Comparison of ENCODE assay signal across 29 cellular contexts in genomic region chr10:126157127-126157526, GRCh38.
DNase-seq lines count a peak whose midpoint lies in the region; ATAC-seq and TF ChIP-seq lines count a peak whose summit lies in the region.
"Had no signal": no experiment of that assay in that cellular context is flagged by ENCODE, and none has a peak within 500 bp of the region (broad histone marks: within the 10 kb centered on the region; RNA-seq: fewer than 3 reads in every experiment).

No MANE protein-coding gene starts in this region.

- H3K27me3 Mint-ChIP-seq in WTC11 (ENCODE audit: low read depth) (peaks cover 3% of the 10 kb centered on the region), neural progenitor cell (ENCODE audit: insufficient read depth, low read depth) (peaks cover 11% of the 10 kb centered on the region)

- H3K9me3 Mint-ChIP-seq in WTC11 (no peaks in the 10 kb centered on the region), neural progenitor cell (no peaks in the 10 kb centered on the region)
- H3K9me3 Mint-ChIP-seq: CD8-positive, alpha-beta T cell had no signal

- H3K36me3 ChIP-seq in DND-41 (ENCODE audit: insufficient read depth, low read length) (no peaks in the 10 kb centered on the region), hepatocyte (replicated peaks; ENCODE audit: insufficient read depth, low read depth) (no peaks in the 10 kb centered on the region), neural progenitor cell (no peaks in the 10 kb centered on the region)
- H3K36me3 ChIP-seq: SJSA1 had no signal

- H3K27ac Mint-ChIP-seq in WTC11, result no peak overlapping the region
- H3K27ac Mint-ChIP-seq in neural progenitor cell, result peak overlapping the region; percentile 68
- H3K27ac Mint-ChIP-seq: B cell; CD8-positive, alpha-beta T cell had no signal

- H3K4me3 ChIP-seq in DND-41 (ENCODE audit: low read depth in 1 of 2, low read length in 2 of 2) (no peak overlapping the region), hepatocyte (no peak overlapping the region), neural progenitor cell (no peak overlapping the region)
- H3K4me3 ChIP-seq: K562, SJSA1 had no signal

- H3K4me1 Mint-ChIP-seq in WTC11 (peaks cover 71% of the 10 kb centered on the region), neural progenitor cell (peaks cover 55% of the 10 kb centered on the region)

- WGBS in hepatocyte (ENCODE audit: low lambda C conversion rate, missing lambda C conversion rate), result 74% methylated on average over 4 of the region's 4 CpGs

- H3K9me3 ChIP-seq in DND-41 (ENCODE audit: insufficient read depth, low read length, severe bottlenecking), result peaks cover 2% of the 10 kb centered on the region
- H3K9me3 ChIP-seq in hepatocyte (ENCODE audit: low read depth), result no peaks in the 10 kb centered on the region
- no peaks in the 10 kb centered on the region for H3K9me3 ChIP-seq in neural progenitor cell (ENCODE audit: low read depth)
- H3K9me3 ChIP-seq: Caco-2, SJSA1 had no signal

- POLR2A ChIA-PET in WTC11 (lab: Charles Lee), result no interaction called here

- no peak overlapping the region for H3K4me2 ChIP-seq in DND-41 (ENCODE audit: insufficient read depth, low read length)
- no peak overlapping the region for H3K4me2 ChIP-seq in hepatocyte
- H3K4me2 ChIP-seq in neural progenitor cell, result no peak overlapping the region

- H3K27me3 ChIP-seq in DND-41 (ENCODE audit: insufficient read depth, low read length, poor library complexity) (no peaks in the 10 kb centered on the region), hepatocyte (no peaks in the 10 kb centered on the region), neural progenitor cell (no peaks in the 10 kb centered on the region)

- H3K27ac ChIP-seq in DND-41 (ENCODE audit: low read length) (peak overlapping the region; percentile 75), hepatocyte (no peak overlapping the region), neural progenitor cell (no peak overlapping the region)
- H3K27ac ChIP-seq: 22Rv1, C4-2B, SJSA1 had no signal

- peaks cover 46% of the 10 kb centered on the region for H3F3A ChIP-seq in neural progenitor cell (ENCODE audit: low read depth)

- H3K9ac ChIP-seq in DND-41 (ENCODE audit: low read depth, low read length) (no peak overlapping the region), neural progenitor cell (no peak overlapping the region)

- DNase-seq in DND-41 (no peak), WTC11 (ENCODE audit: low spot score) (no peak), hepatocyte (ENCODE audit: low spot score) (peak; percentile 22), neural progenitor cell (ENCODE audit: low spot score) (no peak), NCI-H2227 (lab: John Stamatoyannopoulos, UW; ENCODE audit: unreplicated experiment) (no peak), NCI-H187 (lab: John Stamatoyannopoulos, UW) (no peak)
- no peak for DNase-seq in activated CD4-positive, alpha-beta T cell treated with anti-CD3 and anti-CD28 coated beads for 4 hours
- DNase-seq: Caco-2; CD8-positive, alpha-beta T cell; DMS 273 treated with DMSO at 0.1 percent for 48 hours; DMS79; GF-D8; MV-4-11; NCI-H1105 treated with DMSO at 0.1 percent for 48 hours; NCI-H146; NCI-H2029 treated with DMSO at 0.1 percent for 48 hours; NCI-H226; NCI-H510A; NCI-H69; Right ventricle myocardium superior; RPMI8226 had no signal

- H3K36me3 Mint-ChIP-seq in WTC11 (no peaks in the 10 kb centered on the region), neural progenitor cell (no peaks in the 10 kb centered on the region)
- H3K36me3 Mint-ChIP-seq: CD8-positive, alpha-beta T cell had no signal

- no peak for TF ChIP-seq CTCF in DND-41 (IDR thresholded peaks at IDR 0.05; ENCODE audit: borderline replicate concordance, extremely low read depth, low read length, poor library complexity, severe bottlenecking)
- no peak for TF ChIP-seq CTCF in WTC11 (IDR thresholded peaks at IDR 0.05)
- TF ChIP-seq CTCF in hepatocyte (IDR thresholded peaks at IDR 0.05; ENCODE audit: poor library complexity), result no peak
- no peak for TF ChIP-seq CTCF in neural progenitor cell (IDR thresholded peaks at IDR 0.05)

- H3K4me3 Mint-ChIP-seq in WTC11 (no peak overlapping the region), neural progenitor cell (no peak overlapping the region)
- H3K4me3 Mint-ChIP-seq: B cell; CD8-positive, alpha-beta T cell had no signal

- no peaks in the 10 kb centered on the region for H3K9me2 ChIP-seq in hepatocyte (replicated peaks; ENCODE audit: insufficient read depth)

- no peak for ATAC-seq in DND-41 (ENCODE audit: insufficient read depth, low read depth)
- peak; percentile 41 for ATAC-seq in WTC11
- no peak for ATAC-seq in HG03354 (IDR thresholded peaks at IDR 0.05; ENCODE audit: poor library complexity, severe bottlenecking, unreplicated experiment)
- ATAC-seq: CD8-positive, alpha-beta T cell; HCT116; HepG2; K562 had no signal

- CTCF ChIA-PET in WTC11 (lab: Charles Lee), result interaction anchor here (0.7 to 0.8 kb wide), 2 partner anchors 9 to 442 kb away, joined by 3 to 6 read pairs; no protein-coding TSS in a partner anchor

- H3K4me1 ChIP-seq in DND-41 (ENCODE audit: insufficient read depth, low read length) (peaks cover 23% of the 10 kb centered on the region), hepatocyte (ENCODE audit: insufficient read depth) (peaks cover 12% of the 10 kb centered on the region), neural progenitor cell (peaks cover 52% of the 10 kb centered on the region)
- H3K4me1 ChIP-seq: Caco-2, SJSA1 had no signal

- no peaks in the 10 kb centered on the region for H4K20me1 ChIP-seq in DND-41 (ENCODE audit: insufficient read depth, low read length)
- H4K20me1 ChIP-seq in hepatocyte (ENCODE audit: insufficient read depth, poor library complexity, severe bottlenecking), result no peaks in the 10 kb centered on the region
- no peaks in the 10 kb centered on the region for H4K20me1 ChIP-seq in neural progenitor cell (ENCODE audit: low read depth)

- peak overlapping the region; percentile 64; the same call in 1 of the 2 replicates for H2AFZ ChIP-seq in DND-41 (ENCODE audit: low read depth, low read length)
- no peak overlapping the region for H2AFZ ChIP-seq in hepatocyte
- no peak overlapping the region for H2AFZ ChIP-seq in neural progenitor cell (replicated peaks)

- no peaks in the 10 kb centered on the region for H3K79me2 ChIP-seq in DND-41 (ENCODE audit: insufficient read depth, low read length)
- H3K79me2 ChIP-seq in hepatocyte, result no peaks in the 10 kb centered on the region
- no peaks in the 10 kb centered on the region for H3K79me2 ChIP-seq in neural progenitor cell (ENCODE audit: low read depth)

TF ChIP-seq in WTC11, 78 proteins besides CTCF, POLR2A, EP300 and RAD21 (continues in another document):
- TF ChIP-seq MLX (CRISPR knock-in tag; IDR thresholded peaks at IDR 0.05), result no peak
- no peak for TF ChIP-seq GTF2I (CRISPR knock-in tag; conservative IDR thresholded peaks at IDR 0.05)
- no peak for TF ChIP-seq NFE2L1 (CRISPR knock-in tag; IDR thresholded peaks at IDR 0.05)
- no peak for TF ChIP-seq SP1 (CRISPR knock-in tag; conservative IDR thresholded peaks at IDR 0.05)
- TF ChIP-seq ATF2 (CRISPR knock-in tag; IDR thresholded peaks at IDR 0.05; ENCODE audit: borderline replicate concordance, low read depth), result no peak
- TF ChIP-seq ZBTB43 (CRISPR knock-in tag; IDR thresholded peaks at IDR 0.05), result no peak
- no peak for TF ChIP-seq JAZF1 (CRISPR knock-in tag; IDR thresholded peaks at IDR 0.05)
- TF ChIP-seq ZNF138 (CRISPR knock-in tag; conservative IDR thresholded peaks at IDR 0.05), result no peak
- no peak for TF ChIP-seq E2F1 (CRISPR knock-in tag; IDR thresholded peaks at IDR 0.05)
- TF ChIP-seq TEAD4 (CRISPR knock-in tag; IDR thresholded peaks at IDR 0.05), result no peak
- no peak for TF ChIP-seq EMX1 (CRISPR knock-in tag; IDR thresholded peaks at IDR 0.05)
- no peak for TF ChIP-seq GRHL2 (CRISPR knock-in tag; IDR thresholded peaks at IDR 0.05; ENCODE audit: insufficient replicate concordance, severe bottlenecking)
- TF ChIP-seq KAT7 (CRISPR knock-in tag; IDR thresholded peaks at IDR 0.05; ENCODE audit: borderline replicate concordance), result no peak
- TF ChIP-seq TP53 (CRISPR knock-in tag; IDR thresholded peaks at IDR 0.05), result no peak
